20 cellular contexts compared by ENCODE assay signal in the genomic region with DNA sequence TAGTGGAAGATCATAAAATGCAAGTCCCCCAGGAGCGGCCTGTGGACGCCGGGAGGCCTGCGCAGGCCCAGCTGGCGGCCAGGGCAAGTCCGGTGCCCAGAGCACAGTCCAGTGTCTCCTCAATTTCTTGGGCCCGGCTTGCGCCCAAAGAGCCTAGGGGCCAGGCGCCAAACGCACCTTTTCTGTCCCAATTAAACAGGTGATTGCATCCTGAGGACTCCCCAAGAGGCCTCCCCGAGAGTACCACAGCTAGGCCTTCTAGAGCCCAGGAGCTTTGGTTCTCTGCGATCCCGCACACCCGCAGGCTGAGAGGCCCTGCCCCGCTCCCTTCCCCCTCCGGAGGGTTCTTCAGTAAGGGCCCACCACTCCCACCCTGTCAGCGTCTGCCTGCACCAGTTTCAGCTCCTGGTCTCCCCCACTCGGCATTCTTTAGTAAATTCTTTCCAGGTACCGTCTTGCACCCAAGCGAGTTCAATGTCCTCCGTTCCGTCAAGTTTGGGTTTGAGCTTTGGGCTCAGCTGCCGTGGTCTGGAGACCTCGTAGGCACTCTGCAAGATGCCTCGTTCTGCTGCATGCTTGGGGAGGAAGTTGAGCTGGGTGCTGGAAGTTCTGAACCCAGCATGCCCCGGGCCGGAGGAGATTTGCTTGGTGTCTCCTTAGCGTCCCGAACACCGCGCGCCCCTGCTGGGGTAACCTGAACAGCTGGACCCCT. TPM values are rescaled to one million over a fixed set of nuclear protein-coding genes. Genes with fewer than 3 reads are reported as not detected.
DNase-seq lines count a peak whose midpoint lies in the region; FAIRE-seq and TF ChIP-seq lines count a peak whose summit lies in the region.
"Had no signal": no experiment of that assay in that cellular context is flagged by ENCODE, and none has a peak within 500 bp of the region (broad histone marks: within the 10 kb centered on the region; RNA-seq: fewer than 3 reads in every experiment).

No MANE protein-coding gene starts in this region.

- H3K18ac ChIP-seq in H1 (ENCODE audit: extremely low read depth, low read length) (peak overlapping the region; percentile 5; the same call in 1 of the 2 replicates), neuronal stem cell (ENCODE audit: low read length) (no peak overlapping the region)

- H3K36me3 ChIP-seq in H1 (ENCODE audit: control insufficient read depth in 2 of 4, insufficient read depth in 4 of 4, low read length in 3 of 4), result peaks cover 0 to 6% (median 0%) of the 10 kb centered on the region in 4 experiments; a peak in 1 of 8 replicates
- no peaks in the 10 kb centered on the region for H3K36me3 ChIP-seq in neuronal stem cell (replicated peaks in 1 of 2; ENCODE audit: control insufficient read depth in 2 of 2, insufficient read depth in 2 of 2, low read length in 2 of 2)
- no peaks in the 10 kb centered on the region for H3K36me3 ChIP-seq in MM.1S (replicated peaks; ENCODE audit: insufficient read depth, low read length)
- H3K36me3 ChIP-seq: ascending aorta, esophagus muscularis mucosa, upper lobe of left lung had no signal

- TF ChIP-seq POLR2A in H1 (IDR thresholded peaks at IDR 0.05; ENCODE audit: control extremely low read depth in 1 of 2, low read depth in 2 of 2, low read length in 2 of 2), result no peak

- H3K4me1 Mint-ChIP-seq in activated CD4-positive, alpha-beta T cell treated with anti-CD3 and anti-CD28 coated beads, Interleukin-2, amount 10 ng/mL, durations not matched to agents 24 days and 14 days, result peaks cover 17% of the 10 kb centered on the region
- H3K4me1 Mint-ChIP-seq: activated T-helper 17 cell treated with anti-CD3 and anti-CD28 coated beads, Interleukin-2, amount 50 U/mL, for 72 hours had no signal

- no peak overlapping the region for H4K91ac ChIP-seq in H1 (replicated peaks; ENCODE audit: insufficient read length, low read length)
- no peak overlapping the region for H4K91ac ChIP-seq in neuronal stem cell (ENCODE audit: low read depth, low read length, poor library complexity)

- H3K4me3 Mint-ChIP-seq in activated CD4-positive, alpha-beta T cell treated with anti-CD3 and anti-CD28 coated beads, Interleukin-2, amount 10 ng/mL, durations not matched to agents 24 days and 14 days, result peak overlapping the region; percentile 33
- H3K4me3 Mint-ChIP-seq: activated T-helper 17 cell treated with anti-CD3 and anti-CD28 coated beads, Interleukin-2, amount 50 U/mL, for 72 hours; HFFc6 had no signal

- H3K9me3 ChIP-seq in H1 (ENCODE audit: insufficient read depth in 2 of 2, low read depth in 1 of 2, low read length in 1 of 2), result no peaks in the 10 kb centered on the region
- no peaks in the 10 kb centered on the region for H3K9me3 ChIP-seq in neuronal stem cell (replicated peaks in 1 of 2; ENCODE audit: control insufficient read depth in 2 of 2, insufficient read depth in 1 of 2, low read depth in 1 of 2, low read length in 2 of 2)
- no peaks in the 10 kb centered on the region for H3K9me3 ChIP-seq in MM.1S (replicated peaks; ENCODE audit: insufficient read depth, low read length)
- H3K9me3 ChIP-seq: ascending aorta, esophagus muscularis mucosa, upper lobe of left lung had no signal

- H2BK12ac ChIP-seq in H1 (ENCODE audit: low read depth, low read length), result peak overlapping the region; percentile 92
- no peak overlapping the region for H2BK12ac ChIP-seq in neuronal stem cell (ENCODE audit: low read length)

- H3K27ac ChIP-seq in H1 (ENCODE audit: low read depth, low read length) (no peak overlapping the region), neuronal stem cell (replicated peaks; ENCODE audit: low read length) (no peak overlapping the region), MM.1S (ENCODE audit: low read length) (no peak overlapping the region)
- H3K27ac ChIP-seq: ascending aorta, esophagus muscularis mucosa, parathyroid adenoma, upper lobe of left lung had no signal

- H3K4me3 ChIP-seq in H1 (ENCODE audit: extremely low read depth in 1 of 4, insufficient read depth in 2 of 4, low read depth in 3 of 4, low read length in 4 of 4) (peak overlapping the region in 3 of 4 experiments; percentile 15 to 55 (median 23); a peak in 5 of 8 replicates), neuronal stem cell (ENCODE audit: low read length in 2 of 2) (no peak overlapping the region), MM.1S (ENCODE audit: low read length) (no peak overlapping the region)
- H3K4me3 ChIP-seq: ascending aorta, esophagus muscularis mucosa, smooth muscle cell, upper lobe of left lung had no signal

- H3K4me1 ChIP-seq in H1 (replicated peaks in 1 of 4; ENCODE audit: control insufficient read depth in 3 of 4, insufficient read depth in 4 of 4, low read length in 3 of 4), result peaks cover 3 to 52% (median 30%) of the 10 kb centered on the region in 4 experiments
- peaks cover 13 to 15% of the 10 kb centered on the region in 2 donors for H3K4me1 ChIP-seq in neuronal stem cell (ENCODE audit: control insufficient read depth in 2 of 2, insufficient read depth in 1 of 2, low read depth in 1 of 2, low read length in 2 of 2)
- no peaks in the 10 kb centered on the region for H3K4me1 ChIP-seq in MM.1S (ENCODE audit: low read length)
- H3K4me1 ChIP-seq: parathyroid adenoma had no signal

- no peak overlapping the region for H2AFZ ChIP-seq in H1 (ENCODE audit: low read length)
- no peak overlapping the region for H2AFZ ChIP-seq in neuronal stem cell (ENCODE audit: low read length)
- no peak overlapping the region for H2AFZ ChIP-seq in MM.1S (ENCODE audit: low read length)
- H2AFZ ChIP-seq: parathyroid adenoma had no signal

- H3K9me2 ChIP-seq in MM.1S (replicated peaks; ENCODE audit: insufficient read depth, low read length), result no peaks in the 10 kb centered on the region

- no peak for TF ChIP-seq EP300 in H1 (IDR thresholded peaks at IDR 0.05; ENCODE audit: borderline replicate concordance in 1 of 2, low read depth in 2 of 2, low read length in 2 of 2)

- no peak overlapping the region; the same call in 1 of the 2 replicates for H2AK5ac ChIP-seq in H1 (ENCODE audit: low read depth, low read length)
- peak overlapping the region; percentile 81 for H2AK5ac ChIP-seq in neuronal stem cell (ENCODE audit: low read depth, low read length)

- H3K4ac ChIP-seq in H1 (replicated peaks; ENCODE audit: insufficient read length, low read depth, low read length), result no peak overlapping the region
- H3K4ac ChIP-seq in neuronal stem cell (ENCODE audit: low read length), result no peak overlapping the region

- POLR2A ChIA-PET in H1 (lab: Charles Lee; ENCODE audit: partially characterized antibody), result interaction anchor here (1.0 to 3.1 kb wide), 3 partner anchors 10 to 185 kb away, joined by 3 to 12 read pairs (median 4); no protein-coding TSS in a partner anchor

- peaks cover 18% of the 10 kb centered on the region; the same call in 1 of the 2 replicates for H3K23me2 ChIP-seq in H1 (ENCODE audit: low read depth, low read length)

- no peak for TF ChIP-seq RAD21 in H1 (IDR thresholded peaks at IDR 0.05 in 1 of 2, conservative IDR thresholded peaks at IDR 0.05 in 1 of 2; ENCODE audit: low read depth in 2 of 2, low read length in 2 of 2)

- H3K27me3 Mint-ChIP-seq in activated CD4-positive, alpha-beta T cell treated with anti-CD3 and anti-CD28 coated beads, Interleukin-2, amount 10 ng/mL, durations not matched to agents 24 days and 14 days, result peaks cover 72% of the 10 kb centered on the region

- H3K27me3 ChIP-seq in H1 (replicated peaks in 1 of 4; ENCODE audit: control insufficient read depth in 3 of 4, extremely low read depth in 1 of 4, insufficient read depth in 3 of 4, low read length in 3 of 4) (peaks cover 78 to 90% (median 86%) of the 10 kb centered on the region in 4 experiments), neuronal stem cell (ENCODE audit: control insufficient read depth in 3 of 3, insufficient read depth in 3 of 3, low read depth in 1 of 3, low read length in 3 of 3) (peaks cover 83 to 98% (median 96%) of the 10 kb centered on the region in 3 experiments), MM.1S (replicated peaks; ENCODE audit: insufficient read depth, low read length) (peaks cover 72% of the 10 kb centered on the region)

- CTCF ChIA-PET in H1 (lab: Charles Lee; ENCODE audit: partially characterized antibody), result interaction anchor here (0.8 to 12.5 kb wide), 11 partner anchors 8 to 680 kb away, joined by 3 to 79 read pairs (median 5); no protein-coding TSS in a partner anchor

- in situ Hi-C loops in GM13976 (cut with MboI; ENCODE audit: low sequenced_read_pairs, unreplicated experiment), result loop anchor here (25.0 kb wide), 2 partner anchors 405 to 1155 kb away; a partner anchor contains a TSS

- H3F3A ChIP-seq in MM.1S (ENCODE audit: insufficient read depth, low read length), result no peaks in the 10 kb centered on the region

- peak overlapping the region; percentile 93; the same call in 1 of the 2 replicates for H2BK20ac ChIP-seq in H1 (ENCODE audit: low read length)

- H3K79me1 ChIP-seq in H1 (ENCODE audit: low read depth, low read length) (no peaks in the 10 kb centered on the region), neuronal stem cell (ENCODE audit: low read depth, low read length) (no peaks in the 10 kb centered on the region)

- DNase-seq in activated CD4-positive, alpha-beta T cell treated with anti-CD3 and anti-CD28 coated beads, Interleukin-2, amount 10 ng/mL, durations not matched to agents 24 days and 14 days, result no peak
- DNase-seq in activated CD4-positive, alpha-beta T cell treated with anti-CD3 and anti-CD28 coated beads for 1 hour, result no peak
- DNase-seq in GM13976 (ENCODE audit: low spot score) (peak; percentile 42), H1 (ENCODE audit: low read depth in 1 of 2, low spot score in 2 of 2) (no peak), neuronal stem cell (ENCODE audit: low spot score) (no peak), MM.1S (no peak), OCI-M2 (lab: John Stamatoyannopoulos, UW; ENCODE audit: unreplicated experiment) (no peak)
- no peak for DNase-seq in activated effector memory CD4-positive, alpha-beta T cell treated with Interleukin-2 at 50 U/mL for 16 hours
- DNase-seq: Calu3, cortex of kidney, HFFc6, kidney, NCI-H1417 treated with DMSO at 0.1 percent for 48 hours had no signal

- H3K4me2 ChIP-seq in H1 (ENCODE audit: insufficient read depth in 1 of 2, low read depth in 2 of 2, low read length in 2 of 2) (peak overlapping the region; percentile 56 to 65), neuronal stem cell (ENCODE audit: insufficient read depth, low read length, poor library complexity, severe bottlenecking) (no peak overlapping the region), MM.1S (ENCODE audit: low read depth, low read length) (no peak overlapping the region)
- H3K4me2 ChIP-seq: smooth muscle cell had no signal

- TF ChIP-seq CTCF in GM13976 (IDR thresholded peaks at IDR 0.05; ENCODE audit: borderline replicate concordance, control extremely low read depth, extremely low read depth, insufficient read depth, missing control alignments) (no peak), H1 (IDR thresholded peaks at IDR 0.05; ENCODE audit: control extremely low read depth in 1 of 3, insufficient read depth in 1 of 3, low read depth in 1 of 3, low read length in 3 of 3) (no peak), MM.1S (IDR thresholded peaks at IDR 0.05; ENCODE audit: low read length) (no peak)

- no peak overlapping the region; the same call in 1 of the 2 replicates for H2BK15ac ChIP-seq in H1 (ENCODE audit: low read length)
- no peak overlapping the region for H2BK15ac ChIP-seq in neuronal stem cell (ENCODE audit: low read length)

- intact Hi-C loops in activated CD4-positive, alpha-beta T cell treated with anti-CD3 and anti-CD28 coated beads, Interleukin-2, amount 10 ng/mL, durations not matched to agents 24 days and 14 days (cut with micrococcal nuclease), result loop anchor here (2.0 to 5.0 kb wide), 2 partner anchors 191 to 1065 kb away; a partner anchor contains a TSS

- peaks cover 9% of the 10 kb centered on the region for H3K9me3 Mint-ChIP-seq in activated CD4-positive, alpha-beta T cell treated with anti-CD3 and anti-CD28 coated beads, Interleukin-2, amount 10 ng/mL, durations not matched to agents 24 days and 14 days
- H3K9me3 Mint-ChIP-seq: activated T-helper 17 cell treated with anti-CD3 and anti-CD28 coated beads, Interleukin-2, amount 50 U/mL, for 72 hours; HFFc6 had no signal

- H3K79me2 ChIP-seq in H1 (ENCODE audit: control insufficient read depth in 1 of 2, insufficient read depth in 2 of 2, low read length in 2 of 2) (no peaks in the 10 kb centered on the region), MM.1S (ENCODE audit: low read length) (no peaks in the 10 kb centered on the region)
- H3K79me2 ChIP-seq: parathyroid adenoma had no signal

- H3K23ac ChIP-seq in H1 (ENCODE audit: insufficient read length), result no peak overlapping the region
- H3K23ac ChIP-seq in neuronal stem cell (ENCODE audit: low read depth, low read length, poor library complexity), result no peak overlapping the region

- H4K8ac ChIP-seq in H1 (ENCODE audit: extremely low read depth, insufficient read depth, low read length) (no peak overlapping the region; the same call in 1 of the 2 replicates), neuronal stem cell (ENCODE audit: low read depth, low read length) (no peak overlapping the region)

- no peak overlapping the region for H3K9ac ChIP-seq in H1 (replicated peaks in 1 of 4; ENCODE audit: extremely low read depth in 1 of 4, low read depth in 3 of 4, low read length in 3 of 4)
- H3K9ac ChIP-seq in neuronal stem cell (ENCODE audit: low read depth, low read length, poor library complexity), result no peak overlapping the region
- H3K9ac ChIP-seq in MM.1S (ENCODE audit: low read length), result no peak overlapping the region
- H3K9ac ChIP-seq: parathyroid adenoma had no signal

- 0 out of 2 replicates have a peak overlapping the region, but pooled peaks have one; percentile 21 for H2BK5ac ChIP-seq in H1 (ENCODE audit: low read depth, low read length)
- no peak overlapping the region for H2BK5ac ChIP-seq in neuronal stem cell (ENCODE audit: low read length)

- 4% methylated on average over 31 of the region's 32 CpGs; no CpG with 5 or more reads in 1 of the 2 experiments for WGBS in H1 (ENCODE audit: extremely low coverage in 1 of 2, insufficient coverage in 1 of 2, insufficient read length in 1 of 2, insufficient replicate concordance in 2 of 2, low coverage in 1 of 2, low lambda C conversion rate in 2 of 2, missing lambda C conversion rate in 1 of 2), 2 experiments
- no CpG with 5 or more reads among the region's 32 CpGs for WGBS in neuronal stem cell (ENCODE audit: extremely low coverage in 2 of 2, insufficient read length in 2 of 2, insufficient replicate concordance in 1 of 2), 2 donors

- H4K20me1 ChIP-seq in H1 (replicated peaks in 1 of 2; ENCODE audit: control insufficient read depth in 1 of 2, insufficient read depth in 2 of 2, low read length in 2 of 2) (peaks cover 10 to 19% of the 10 kb centered on the region in 2 experiments), MM.1S (ENCODE audit: insufficient read depth, low read length) (no peaks in the 10 kb centered on the region)

- H3K36me3 Mint-ChIP-seq in activated CD4-positive, alpha-beta T cell treated with anti-CD3 and anti-CD28 coated beads, Interleukin-2, amount 10 ng/mL, durations not matched to agents 24 days and 14 days (ENCODE audit: low read depth), result peaks cover 9% of the 10 kb centered on the region

- no peak overlapping the region for H4K5ac ChIP-seq in H1 (ENCODE audit: insufficient read length, low read depth, low read length)

- peak overlapping the region; percentile 74 for H3K27ac Mint-ChIP-seq in activated CD4-positive, alpha-beta T cell treated with anti-CD3 and anti-CD28 coated beads, Interleukin-2, amount 10 ng/mL, durations not matched to agents 24 days and 14 days
- H3K27ac Mint-ChIP-seq: activated T-helper 17 cell treated with anti-CD3 and anti-CD28 coated beads, Interleukin-2, amount 50 U/mL, for 72 hours; HFFc6 had no signal

- no peak overlapping the region for H3K14ac ChIP-seq in H1 (ENCODE audit: insufficient read length)
- H3K14ac ChIP-seq in neuronal stem cell (ENCODE audit: low read length), result no peak overlapping the region

- no peak overlapping the region for H2BK120ac ChIP-seq in H1 (replicated peaks; ENCODE audit: low read depth, low read length)
- H2BK120ac ChIP-seq in neuronal stem cell (ENCODE audit: low read depth, low read length), result no peak overlapping the region

- H3K56ac ChIP-seq in H1 (replicated peaks; ENCODE audit: insufficient read length, low read depth, low read length), result no peak overlapping the region

- FAIRE-seq in H1 (lab: Jason Lieb, UNC), result no peak
- FAIRE-seq: kidney had no signal

RNA-seq across cellular contexts. Expression of a gene that starts 3.9 kb away (rescaled TPM):
- total RNA-seq in activated CD4-positive, alpha-beta T cell treated with anti-CD3 and anti-CD28 coated beads, Interleukin-2, amount 10 ng/mL, durations not matched to agents 24 days and 14 days, result not detected in 2 replicates
- total RNA-seq in H1 (2021; fragmentation: NEBNext Ultra II Directional; extraction: Animal tissue kit (Norgen Biotek cat#: 25700)), result not detected in 2 replicates
- not detected in 2 replicates for polyA plus RNA-seq in H1 (2011; rRNA removed)
- not detected for polyA plus RNA-seq in H1 (2011; cell fraction: cytosol; rRNA removed)
- polyA plus RNA-seq in H1 (2011; cell fraction: nucleus; rRNA removed), result not detected
- not detected in 4 replicates for polyA plus RNA-seq in H1 (2012, experiment 1 of 2)
- polyA plus RNA-seq in H1 (2012, experiment 2 of 2), result not detected
- 0.06 TPM for polyA plus RNA-seq in H1 (2013, experiment 1 of 2)
- polyA plus RNA-seq in H1 (2013, experiment 2 of 2), result not detected
- not detected in 2 replicates for polyA minus RNA-seq in H1 (2011; rRNA and poly(A)+ RNA removed)
- polyA minus RNA-seq in H1 (2011; cell fraction: cytosol; rRNA and poly(A)+ RNA removed), result not detected
- polyA minus RNA-seq in H1 (2011; cell fraction: nucleus; rRNA and poly(A)+ RNA removed), result not detected
- not detected for polyA plus RNA-seq in neuronal stem cell (2013, experiment 1 of 2)
- polyA plus RNA-seq in neuronal stem cell (2013, experiment 2 of 2), result not detected
- total RNA-seq: activated T-helper 17 cell treated with anti-CD3 and anti-CD28 coated beads, Interleukin-2, amount 50 U/mL, for 72 hours; ascending aorta; Calu3; esophagus muscularis mucosa; kidney; smooth muscle cell; T-helper 2 cell treated with Interferon-gamma antibody and Interleukin-4, amounts not matched to agents 100 ng/mL and 5 ng/mL, for 36 hours; upper lobe of left lung had no signal
- polyA plus RNA-seq: smooth muscle cell had no signal

Comparison
In these comparisons a context has a peak if more than half of its experiments do, and no peak if none do; other contexts are left out.
1. H3K4me2 ChIP-seq: peak in H1 (2 of 2); none in neuronal stem cell (single experiment) and MM.1S (single experiment).
2. H3K4me3 ChIP-seq: peak in H1 (3 of 4); none in neuronal stem cell (0 of 2) and MM.1S (single experiment).